ENCODE assay signal across 3 cellular contexts in the genomic region with DNA sequence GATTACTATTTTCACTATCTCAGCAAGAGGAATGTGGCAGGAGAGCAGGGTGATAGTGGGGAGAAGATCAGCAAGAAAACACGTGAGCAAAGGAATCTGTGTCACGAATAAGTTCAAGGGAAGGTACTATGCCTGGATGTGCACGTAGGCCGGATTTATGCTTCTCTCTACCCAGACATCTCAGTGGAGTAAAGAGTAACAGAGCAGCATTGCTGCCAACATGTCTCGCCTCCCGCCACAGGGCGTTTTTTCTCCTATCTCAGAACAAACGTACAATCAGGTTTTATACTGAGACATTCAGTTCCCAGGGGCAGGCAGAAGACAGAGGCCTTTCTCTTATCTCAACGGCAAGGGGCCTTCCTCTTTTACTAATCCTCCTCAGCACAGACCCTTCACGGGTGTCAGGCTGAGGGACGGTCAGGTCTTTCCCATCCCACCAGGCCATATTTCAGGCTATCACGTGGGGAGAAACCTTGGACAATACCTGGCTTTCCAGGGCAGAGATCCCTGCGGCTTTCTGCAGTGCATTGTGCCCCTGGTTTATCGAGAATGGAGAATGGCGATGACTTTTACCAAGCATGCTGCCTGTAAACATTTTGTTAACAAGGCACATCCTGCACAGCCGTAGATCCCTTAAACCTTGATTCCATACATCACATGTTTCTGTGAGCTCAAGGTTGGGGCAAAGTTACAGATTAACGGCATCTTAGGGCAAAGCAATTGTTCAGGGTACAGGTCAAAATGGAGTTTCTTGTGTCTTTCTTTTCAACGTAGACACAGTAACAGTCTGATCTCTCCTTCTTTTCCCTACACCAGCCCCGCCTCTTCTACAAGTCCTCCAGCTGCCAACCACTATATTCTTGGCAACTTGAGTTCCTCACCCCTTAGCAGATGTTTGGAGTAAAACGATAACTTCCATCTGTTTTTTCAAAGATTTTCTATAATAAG. TPM values are rescaled to one million over a fixed set of nuclear protein-coding genes. Genes with fewer than 3 reads are reported as not detected.
"Had no signal": no experiment of that assay in that cellular context is flagged by ENCODE, and none has a peak within 500 bp of the region (broad histone marks: within the 10 kb centered on the region; RNA-seq: fewer than 3 reads in every experiment).

No MANE protein-coding gene starts in this region.

RNA-seq across cellular contexts. Expression of a gene that starts 3.4 kb away (rescaled TPM):
- total RNA-seq: activated CD8-positive, alpha-beta memory T cell treated with anti-CD3 and anti-CD28 coated beads for 36 hours; activated naive CD4-positive, alpha-beta T cell treated with anti-CD3 and anti-CD28 coated beads for 36 hours; activated T-helper 1 cell treated with anti-CD3 and anti-CD28 coated beads, Interleukin-12 subunit alpha, Interleukin-12 subunit beta, Interleukin-2, Interleukin-4 antibody, amounts not matched to agents 30 ng/mL and 10 ng/mL and 1 ng/mL, durations not matched to agents 14 hours and 24 hours and 36 hours had no signal
